In the genomic region with DNA sequence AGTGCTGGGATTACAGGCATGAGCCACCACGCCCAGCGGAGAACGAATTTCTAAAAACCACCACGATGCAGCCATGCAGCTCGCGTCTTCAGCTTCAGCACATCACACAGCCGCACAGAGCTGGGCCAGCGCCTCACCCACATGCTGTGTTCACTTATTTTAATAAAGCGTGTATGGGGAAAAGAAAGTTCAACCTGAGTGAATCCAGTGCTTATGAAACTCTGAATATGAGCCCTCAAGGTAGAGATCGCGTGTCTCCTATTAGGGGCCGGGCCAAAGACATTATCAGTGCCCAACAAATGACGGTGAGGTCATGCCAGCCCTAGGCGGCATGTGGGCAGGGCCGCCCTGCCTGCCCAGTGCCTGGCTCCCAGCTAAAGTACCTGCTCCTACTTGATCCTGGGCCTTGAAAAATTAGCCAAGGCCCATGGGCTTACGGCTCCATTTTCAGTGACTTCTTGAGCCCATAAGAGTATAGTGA, we compare ENCODE assay signal across 11 cellular contexts. TPM values are rescaled to one million over a fixed set of nuclear protein-coding genes. Genes with fewer than 3 reads are reported as not detected.
DNase-seq lines count a peak whose midpoint lies in the region; ATAC-seq and TF ChIP-seq lines count a peak whose summit lies in the region.
"Had no signal": no experiment of that assay in that cellular context is flagged by ENCODE, and none has a peak within 500 bp of the region (broad histone marks: within the 10 kb centered on the region; RNA-seq: fewer than 3 reads in every experiment).

No MANE protein-coding gene starts in this region.

- H2AFZ ChIP-seq in GM23338 = no peak overlapping the region
- no peak overlapping the region for H2AFZ ChIP-seq in smooth muscle cell (ENCODE audit: low read depth)

- H3K4me1 ChIP-seq in GM23338 (ENCODE audit: insufficient read depth) (no peaks in the 10 kb centered on the region), smooth muscle cell (ENCODE audit: low read depth) (peaks cover 6% of the 10 kb centered on the region)

- peak; percentile 79 for ATAC-seq in GM18502 (IDR thresholded peaks at IDR 0.05; ENCODE audit: poor library complexity, unreplicated experiment)
- peak; percentile 72 for ATAC-seq in GM21528 (IDR thresholded peaks at IDR 0.05; ENCODE audit: low FRiP score, unreplicated experiment)
- ATAC-seq in HG03196 (IDR thresholded peaks at IDR 0.05; ENCODE audit: unreplicated experiment) = peak; percentile 73
- ATAC-seq in GM23338 = no peak

- no peaks in the 10 kb centered on the region for H3K9me2 ChIP-seq in GM23338 (ENCODE audit: insufficient read depth)

- peaks cover 21% of the 10 kb centered on the region for H3K79me2 ChIP-seq in GM23338 (replicated peaks; ENCODE audit: insufficient read depth)
- peaks cover 89% of the 10 kb centered on the region for H3K79me2 ChIP-seq in smooth muscle cell (ENCODE audit: low read depth)

- H3K4me1 Mint-ChIP-seq in GM23338 = peaks cover 36% of the 10 kb centered on the region
- peaks cover 27% of the 10 kb centered on the region for H3K4me1 Mint-ChIP-seq in activated T-cell treated with anti-CD3 and anti-CD28 coated beads, Interleukin-2, amount 50 U/mL, for 24 hours (ENCODE audit: low read depth)

- H3K9ac ChIP-seq in smooth muscle cell (ENCODE audit: low read depth) = no peak overlapping the region

- 93% methylated on average over 16 of the region's 16 CpGs for WGBS in smooth muscle cell (ENCODE audit: low lambda C conversion rate)

- no peaks in the 10 kb centered on the region for H3K36me3 ChIP-seq in GM23338 (ENCODE audit: insufficient read depth)
- no peaks in the 10 kb centered on the region for H3K36me3 ChIP-seq in smooth muscle cell (ENCODE audit: low read depth)
- H3K36me3 ChIP-seq: upper lobe of left lung had no signal

- H3K36me3 Mint-ChIP-seq in GM23338 (ENCODE audit: low read depth) = no peaks in the 10 kb centered on the region
- H3K36me3 Mint-ChIP-seq in activated T-cell treated with anti-CD3 and anti-CD28 coated beads, Interleukin-2, amount 50 U/mL, for 24 hours (ENCODE audit: low read depth) = no peaks in the 10 kb centered on the region
- H3K36me3 Mint-ChIP-seq: CD4-positive, alpha-beta memory T cell; mesothelial cell of epicardium had no signal

- no peak for TF ChIP-seq CTCF in GM23338 (conservative IDR thresholded peaks at IDR 0.05; ENCODE audit: low read depth in 2 of 2)
- TF ChIP-seq CTCF in smooth muscle cell (IDR thresholded peaks at IDR 0.05; ENCODE audit: borderline replicate concordance, insufficient read depth, poor library complexity, severe bottlenecking) = no peak

- no peak overlapping the region for H3K4me2 ChIP-seq in GM23338
- H3K4me2 ChIP-seq in smooth muscle cell = no peak overlapping the region

- no peaks in the 10 kb centered on the region for H3K9me3 ChIP-seq in smooth muscle cell (replicated peaks; ENCODE audit: low read depth)
- H3K9me3 ChIP-seq: upper lobe of left lung had no signal

- H3K9me3 Mint-ChIP-seq in GM23338 = no peaks in the 10 kb centered on the region
- H3K9me3 Mint-ChIP-seq in activated T-cell treated with anti-CD3 and anti-CD28 coated beads, Interleukin-2, amount 50 U/mL, for 24 hours = no peaks in the 10 kb centered on the region
- H3K9me3 Mint-ChIP-seq: CD4-positive, alpha-beta memory T cell; mesothelial cell of epicardium had no signal

- peak in 1 of 2 experiments; percentile 12 for DNase-seq in erythroblast (lab: John Stamatoyannopoulos, UW)
- no peak for DNase-seq in GM23338 (ENCODE audit: low spot score)
- DNase-seq in activated T-cell treated with anti-CD3 and anti-CD28 coated beads, Interleukin-2, amount 50 U/mL, for 24 hours = no peak
- DNase-seq in RKO (ENCODE audit: low spot score) = no peak
- no peak for DNase-seq in smooth muscle cell (lab: John Stamatoyannopoulos, UW; ENCODE audit: unreplicated experiment)
- DNase-seq: CD4-positive, alpha-beta memory T cell; upper lobe of left lung had no signal

- H3K27me3 ChIP-seq in GM23338 (ENCODE audit: insufficient read depth) = no peaks in the 10 kb centered on the region
- H3K27me3 ChIP-seq in smooth muscle cell (ENCODE audit: low read depth) = no peaks in the 10 kb centered on the region
- H3K27me3 ChIP-seq: upper lobe of left lung had no signal

- H3K4me3 ChIP-seq in GM23338 (no peak overlapping the region), smooth muscle cell (no peak overlapping the region)
- H3K4me3 ChIP-seq: upper lobe of left lung had no signal

- peaks cover 3% of the 10 kb centered on the region for H3K27me3 Mint-ChIP-seq in GM23338 (ENCODE audit: insufficient read depth, low read depth, poor library complexity)
- peaks cover 10% of the 10 kb centered on the region for H3K27me3 Mint-ChIP-seq in activated T-cell treated with anti-CD3 and anti-CD28 coated beads, Interleukin-2, amount 50 U/mL, for 24 hours
- H3K27me3 Mint-ChIP-seq: CD4-positive, alpha-beta memory T cell had no signal

- peaks cover 30% of the 10 kb centered on the region for H4K20me1 ChIP-seq in GM23338 (replicated peaks; ENCODE audit: insufficient read depth)
- peaks cover 100% of the 10 kb centered on the region for H4K20me1 ChIP-seq in smooth muscle cell (ENCODE audit: low read depth)

- H3K27ac Mint-ChIP-seq in GM23338 = no peak overlapping the region; the same call in 1 of the 2 replicates
- H3K27ac Mint-ChIP-seq in activated T-cell treated with anti-CD3 and anti-CD28 coated beads, Interleukin-2, amount 50 U/mL, for 24 hours = no peak overlapping the region
- H3K27ac Mint-ChIP-seq: mesothelial cell of epicardium had no signal

- H3F3A ChIP-seq in GM23338 (replicated peaks; ENCODE audit: low read depth) (no peaks in the 10 kb centered on the region), smooth muscle cell (ENCODE audit: low read depth) (peaks cover 9% of the 10 kb centered on the region)

- H3K4me3 Mint-ChIP-seq in GM23338 = no peak overlapping the region
- no peak overlapping the region for H3K4me3 Mint-ChIP-seq in activated T-cell treated with anti-CD3 and anti-CD28 coated beads, Interleukin-2, amount 50 U/mL, for 24 hours
- H3K4me3 Mint-ChIP-seq: CD4-positive, alpha-beta memory T cell; mesothelial cell of epicardium had no signal

- TF ChIP-seq POLR2A in erythroblast (IDR thresholded peaks at IDR 0.05; ENCODE audit: low read length) = peak; percentile 49

- H3K27ac ChIP-seq in GM23338 (ENCODE audit: low read depth) (no peak overlapping the region), smooth muscle cell (ENCODE audit: low read depth) (no peak overlapping the region)
- H3K27ac ChIP-seq: upper lobe of left lung had no signal

TF ChIP-seq in GM23338, 12 proteins besides CTCF, POLR2A, EP300 and RAD21:
- TF ChIP-seq CREB1 (CRISPR knock-in tag; IDR thresholded peaks at IDR 0.05; ENCODE audit: low read depth) (no peak), STAT1 (IDR thresholded peaks at IDR 0.05; ENCODE audit: unreplicated experiment) (no peak), EZH2 (IDR thresholded peaks at IDR 0.05; ENCODE audit: low read depth, unreplicated experiment) (no peak), ZNF331 (CRISPR knock-in tag; IDR thresholded peaks at IDR 0.05; ENCODE audit: low read depth) (no peak), ZNF114 (CRISPR knock-in tag; IDR thresholded peaks at IDR 0.05) (no peak)
- TF ChIP-seq, protein P1, sequence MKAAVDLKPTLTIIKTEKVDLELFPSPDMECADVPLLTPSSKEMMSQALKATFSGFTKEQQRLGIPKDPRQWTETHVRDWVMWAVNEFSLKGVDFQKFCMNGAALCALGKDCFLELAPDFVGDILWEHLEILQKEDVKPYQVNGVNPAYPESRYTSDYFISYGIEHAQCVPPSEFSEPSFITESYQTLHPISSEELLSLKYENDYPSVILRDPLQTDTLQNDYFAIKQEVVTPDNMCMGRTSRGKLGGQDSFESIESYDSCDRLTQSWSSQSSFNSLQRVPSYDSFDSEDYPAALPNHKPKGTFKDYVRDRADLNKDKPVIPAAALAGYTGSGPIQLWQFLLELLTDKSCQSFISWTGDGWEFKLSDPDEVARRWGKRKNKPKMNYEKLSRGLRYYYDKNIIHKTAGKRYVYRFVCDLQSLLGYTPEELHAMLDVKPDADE (IDR thresholded peaks at IDR 0.05) = no peak
- TF ChIP-seq, protein P2, sequence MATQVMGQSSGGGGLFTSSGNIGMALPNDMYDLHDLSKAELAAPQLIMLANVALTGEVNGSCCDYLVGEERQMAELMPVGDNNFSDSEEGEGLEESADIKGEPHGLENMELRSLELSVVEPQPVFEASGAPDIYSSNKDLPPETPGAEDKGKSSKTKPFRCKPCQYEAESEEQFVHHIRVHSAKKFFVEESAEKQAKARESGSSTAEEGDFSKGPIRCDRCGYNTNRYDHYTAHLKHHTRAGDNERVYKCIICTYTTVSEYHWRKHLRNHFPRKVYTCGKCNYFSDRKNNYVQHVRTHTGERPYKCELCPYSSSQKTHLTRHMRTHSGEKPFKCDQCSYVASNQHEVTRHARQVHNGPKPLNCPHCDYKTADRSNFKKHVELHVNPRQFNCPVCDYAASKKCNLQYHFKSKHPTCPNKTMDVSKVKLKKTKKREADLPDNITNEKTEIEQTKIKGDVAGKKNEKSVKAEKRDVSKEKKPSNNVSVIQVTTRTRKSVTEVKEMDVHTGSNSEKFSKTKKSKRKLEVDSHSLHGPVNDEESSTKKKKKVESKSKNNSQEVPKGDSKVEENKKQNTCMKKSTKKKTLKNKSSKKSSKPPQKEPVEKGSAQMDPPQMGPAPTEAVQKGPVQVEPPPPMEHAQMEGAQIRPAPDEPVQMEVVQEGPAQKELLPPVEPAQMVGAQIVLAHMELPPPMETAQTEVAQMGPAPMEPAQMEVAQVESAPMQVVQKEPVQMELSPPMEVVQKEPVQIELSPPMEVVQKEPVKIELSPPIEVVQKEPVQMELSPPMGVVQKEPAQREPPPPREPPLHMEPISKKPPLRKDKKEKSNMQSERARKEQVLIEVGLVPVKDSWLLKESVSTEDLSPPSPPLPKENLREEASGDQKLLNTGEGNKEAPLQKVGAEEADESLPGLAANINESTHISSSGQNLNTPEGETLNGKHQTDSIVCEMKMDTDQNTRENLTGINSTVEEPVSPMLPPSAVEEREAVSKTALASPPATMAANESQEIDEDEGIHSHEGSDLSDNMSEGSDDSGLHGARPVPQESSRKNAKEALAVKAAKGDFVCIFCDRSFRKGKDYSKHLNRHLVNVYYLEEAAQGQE (IDR thresholded peaks at IDR 0.05; ENCODE audit: unreplicated experiment) = no peak

RNA-seq across cellular contexts. Expression of a gene that starts 44.3 kb away (rescaled TPM):
- total RNA-seq in GM23338 (2014; rRNA removed; shearing (Covaris generic)) = 10.4 and 13.0 TPM in 2 replicates
- 7.2 and 8.7 TPM in 2 replicates for polyA plus RNA-seq in GM23338 (2016; fragmentation: Nextera tagmentation; extraction: Ambion mirVana)
- total RNA-seq in smooth muscle cell = 18.3 and 21.3 TPM in 2 replicates
- 23.0 and 23.7 TPM in 2 replicates for polyA plus RNA-seq in smooth muscle cell
